Comparison of ENCODE assay signal across 9 cellular contexts in the genomic region with DNA sequence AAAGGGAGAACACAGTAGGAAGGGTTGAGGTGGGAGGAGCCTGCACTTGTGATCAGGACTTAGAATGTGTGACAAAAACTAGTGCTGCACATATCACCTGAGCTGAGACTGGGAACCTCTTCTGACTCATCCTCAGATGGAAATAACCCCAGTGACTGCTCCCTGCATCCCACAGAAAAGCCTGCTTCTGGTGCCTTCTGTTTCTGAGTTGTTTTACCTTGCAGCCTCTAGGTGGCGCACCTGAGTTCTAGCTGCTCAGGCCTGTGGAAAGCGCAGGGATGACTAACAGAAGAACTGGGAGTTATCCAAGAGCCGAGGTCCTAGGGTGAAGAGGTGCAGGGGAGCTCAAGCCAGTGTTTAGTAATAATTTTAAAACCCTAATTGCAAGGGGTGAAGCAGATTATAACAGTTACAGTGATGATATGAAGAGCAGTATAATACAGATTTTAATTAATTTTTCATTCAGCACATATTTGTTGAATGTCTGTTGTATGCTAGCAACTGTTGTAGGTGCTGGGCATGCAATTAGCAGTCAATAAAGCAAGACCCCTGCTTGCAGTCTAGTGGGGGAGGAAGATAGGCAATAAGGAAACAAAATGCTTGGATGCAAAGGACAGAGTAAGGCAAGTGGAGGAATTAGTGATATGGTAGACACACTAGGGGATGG.
DNase-seq lines count a peak whose midpoint lies in the region; TF ChIP-seq lines count a peak whose summit lies in the region.
"Had no signal": no experiment of that assay in that cellular context is flagged by ENCODE, and none has a peak within 500 bp of the region (broad histone marks: within the 10 kb centered on the region; RNA-seq: fewer than 3 reads in every experiment).

No MANE protein-coding gene starts in this region.

- no peaks in the 10 kb centered on the region for H4K20me1 ChIP-seq in smooth muscle cell (ENCODE audit: low read depth)
- H4K20me1 ChIP-seq: BLaER1 had no signal

- H3F3A ChIP-seq in smooth muscle cell (ENCODE audit: low read depth): no peaks in the 10 kb centered on the region

- no peaks in the 10 kb centered on the region for H3K9me3 ChIP-seq in SJCRH30 (replicated peaks)
- H3K9me3 ChIP-seq in smooth muscle cell (replicated peaks; ENCODE audit: low read depth): no peaks in the 10 kb centered on the region
- H3K9me3 ChIP-seq: BLaER1 had no signal

- 13% methylated on average over 3 of the region's 3 CpGs for whole genome bisulfite sequencing in smooth muscle cell (ENCODE audit: low lambda C conversion rate)

- peak; percentile 17 for DNase-seq in NCI-H2107 treated with DMSO at 0.1 percent for 48 hours (lab: John Stamatoyannopoulos, UW; ENCODE audit: unreplicated experiment)
- DNase-seq in NCI-H2107 (lab: John Stamatoyannopoulos, UW): no peak
- peak; percentile 87 for DNase-seq in M059J (ENCODE audit: low read depth)
- peak; percentile 61 to 85 for DNase-seq in SJCRH30
- peak; percentile 67 for DNase-seq in astrocyte of the spinal cord (ENCODE audit: low read depth, low spot score)
- peak; percentile 79 for DNase-seq in iPS DF 4.7 (ENCODE audit: extremely low read depth, low spot score)
- DNase-seq in smooth muscle cell (lab: John Stamatoyannopoulos, UW; ENCODE audit: unreplicated experiment): peak; percentile 12
- DNase-seq in effector CD8-positive, alpha-beta T cell (lab: John Stamatoyannopoulos, UW): no peak

- H3K4me2 ChIP-seq in smooth muscle cell: no peak overlapping the region
- H3K4me2 ChIP-seq: BLaER1 had no signal

- in situ Hi-C loops in astrocyte of the spinal cord (cut with HindIII; ENCODE audit: low sequenced_read_pairs): no loop called here

- H3K27ac ChIP-seq in SJCRH30 (no peak overlapping the region), smooth muscle cell (ENCODE audit: low read depth) (no peak overlapping the region)
- H3K27ac ChIP-seq: BLaER1 had no signal

- TF ChIP-seq CTCF in astrocyte of the spinal cord (IDR thresholded peaks at IDR 0.05; ENCODE audit: low read depth, low read length): peak; percentile 89
- TF ChIP-seq CTCF in smooth muscle cell (IDR thresholded peaks at IDR 0.05; ENCODE audit: borderline replicate concordance, insufficient read depth, poor library complexity, severe bottlenecking): peak; percentile 89

- H3K79me2 ChIP-seq in smooth muscle cell (ENCODE audit: low read depth): no peaks in the 10 kb centered on the region

- H3K4me1 ChIP-seq in SJCRH30: no peaks in the 10 kb centered on the region
- H3K4me1 ChIP-seq in smooth muscle cell (ENCODE audit: low read depth): peaks cover 4% of the 10 kb centered on the region
- H3K4me1 ChIP-seq: BLaER1 had no signal

- H3K27me3 ChIP-seq in SJCRH30 (no peaks in the 10 kb centered on the region), smooth muscle cell (ENCODE audit: low read depth) (no peaks in the 10 kb centered on the region)
- H3K27me3 ChIP-seq: BLaER1 had no signal

- H3K9ac ChIP-seq in smooth muscle cell (ENCODE audit: low read depth): no peak overlapping the region
- H3K9ac ChIP-seq: BLaER1 had no signal

- H3K36me3 ChIP-seq in SJCRH30: no peaks in the 10 kb centered on the region
- H3K36me3 ChIP-seq in smooth muscle cell (ENCODE audit: low read depth): no peaks in the 10 kb centered on the region
- H3K36me3 ChIP-seq: BLaER1 had no signal

- H3K4me3 ChIP-seq in SJCRH30 (no peak overlapping the region), astrocyte of the spinal cord (ENCODE audit: low read depth, low read length) (no peak overlapping the region), smooth muscle cell (no peak overlapping the region)
- H3K4me3 ChIP-seq: BLaER1 had no signal

- H2AFZ ChIP-seq in smooth muscle cell (ENCODE audit: low read depth): no peak overlapping the region

Comparison
In these comparisons a context has a peak if more than half of its experiments do, and no peak if none do; other contexts are left out.
1. DNase-seq: peak in NCI-H2107 treated with DMSO at 0.1 percent for 48 hours (single experiment), M059J (single experiment), SJCRH30 (2 of 2), astrocyte of the spinal cord (single experiment), iPS DF 4.7 (single experiment) and smooth muscle cell (single experiment); none in NCI-H2107 (single experiment) and effector CD8-positive, alpha-beta T cell (single experiment).